In the genomic region with DNA sequence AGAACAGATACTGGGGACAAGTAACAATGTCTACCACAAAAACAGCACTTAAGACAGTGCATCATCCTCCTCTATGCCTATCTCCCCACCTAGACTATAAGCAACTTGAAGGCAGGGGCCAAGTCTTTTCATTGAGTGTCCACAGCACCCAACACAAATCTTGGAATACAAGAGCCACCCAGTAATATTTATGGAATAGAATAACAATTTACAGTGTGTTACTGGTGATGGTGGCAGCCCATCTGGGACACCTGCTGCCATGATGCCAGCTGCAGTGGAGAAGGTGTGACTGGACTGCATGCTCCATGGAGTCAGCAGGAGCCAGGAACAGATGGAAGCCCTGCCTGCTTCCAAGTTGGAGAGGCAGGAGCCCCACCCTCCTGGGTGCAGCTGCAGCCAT, we compare ENCODE assay signal across 22 cellular contexts.
"Had no signal": no experiment of that assay in that cellular context is flagged by ENCODE, and none has a peak within 500 bp of the region (broad histone marks: within the 10 kb centered on the region; RNA-seq: fewer than 3 reads in every experiment).

No MANE protein-coding gene starts in this region.

- H3K27me3 ChIP-seq: brain microvascular endothelial cell, cardiac muscle cell had no signal

- H3K27ac ChIP-seq: brain microvascular endothelial cell, cardiac muscle cell, SK-N-MC had no signal

- H3K4me3 ChIP-seq: cardiac muscle cell, SK-N-MC had no signal

- DNase-seq: activated CD4-positive, alpha-beta memory T cell treated with anti-CD3 and anti-CD28 coated beads for 36 hours; activated CD4-positive, alpha-beta T cell treated with anti-CD3 and anti-CD28 coated beads, Interleukin-2, amount 10 ng/mL, durations not matched to agents 7 days and 5 days; activated CD4-positive, CD25-positive, alpha-beta regulatory T cell; activated gamma-delta T cell; activated naive CD4-positive, alpha-beta T cell treated with anti-CD3 and anti-CD28 coated beads for 36 hours; activated T-cell treated with anti-CD3 and anti-CD28 coated beads for 4 hours; activated T-cell treated with anti-CD3 and anti-CD28 coated beads, Interleukin-2, amount 50 U/mL, for 48 hours; brain microvascular endothelial cell; cerebellar nuclear complex; KBM-7; NCI-H1048; NCI-H1417; NCI-H2081; NCI-H2227 treated with DMSO at 0.1 percent for 48 hours; NCI-H446 treated with DMSO at 0.1 percent for 48 hours; NCI-H526 treated with DMSO at 0.1 percent for 48 hours; PC-3; T-cell; T-helper 2 cell; T1000 had no signal

- H3K36me3 ChIP-seq: brain microvascular endothelial cell, cardiac muscle cell had no signal
